Comparison of ENCODE assay signal across 12 cellular contexts in genomic region chr2:8490166-8490565, GRCh38.
"Had no signal": no experiment of that assay in that cellular context is flagged by ENCODE, and none has a peak within 500 bp of the region (broad histone marks: within the 10 kb centered on the region; RNA-seq: fewer than 3 reads in every experiment).

No MANE protein-coding gene starts in this region.

- H3K27me3 Mint-ChIP-seq: activated naive CD8-positive, alpha-beta T cell had no signal

- H3K27ac Mint-ChIP-seq: activated naive CD8-positive, alpha-beta T cell; stimulated activated naive CD8-positive, alpha-beta T cell treated with anti-CD3 and anti-CD28 coated beads, Interleukin-15, amount 100 ng/mL, for 72 hours had no signal

- H3K36me3 Mint-ChIP-seq: naive thymus-derived CD8-positive, alpha-beta T cell had no signal

- H3K4me3 Mint-ChIP-seq: activated naive CD8-positive, alpha-beta T cell; stimulated activated naive CD8-positive, alpha-beta T cell treated with anti-CD3 and anti-CD28 coated beads, Interleukin-15, amount 100 ng/mL, for 72 hours had no signal

- H3K27ac ChIP-seq: psoas muscle, thyroid gland had no signal

- H3K36me3 ChIP-seq: thyroid gland had no signal

- H3K9me3 ChIP-seq: psoas muscle, thyroid gland had no signal

- ATAC-seq: esophagus mucosa; left colon; naive thymus-derived CD8-positive, alpha-beta T cell; psoas muscle; stimulated activated naive CD8-positive, alpha-beta T cell treated with anti-CD3 and anti-CD28 coated beads, Interleukin-15, amount 100 ng/mL, for 72 hours had no signal

- H3K4me1 ChIP-seq: psoas muscle had no signal

- H3K27me3 ChIP-seq: thyroid gland had no signal

- H3K4me3 ChIP-seq: dorsolateral prefrontal cortex, psoas muscle, thyroid gland had no signal

- DNase-seq: activated CD8-positive, alpha-beta memory T cell treated with anti-CD3 and anti-CD28 coated beads for 24 hours; anterior cingulate cortex; cerebellar nuclear complex; left colon; naive thymus-derived CD8-positive, alpha-beta T cell; psoas muscle; stimulated activated CD4-positive, alpha-beta T cell treated with anti-CD3 and anti-CD28 coated beads, Interleukin-4, amount 100 ng/mL, for 1 hour; stimulated activated naive CD8-positive, alpha-beta T cell treated with anti-CD3 and anti-CD28 coated beads, Interleukin-15, amount 100 ng/mL, for 72 hours; thyroid gland had no signal

- H3K9me3 Mint-ChIP-seq: naive thymus-derived CD8-positive, alpha-beta T cell; stimulated activated naive CD8-positive, alpha-beta T cell treated with anti-CD3 and anti-CD28 coated beads, Interleukin-15, amount 100 ng/mL, for 72 hours had no signal
